ENCODE assay signal across 10 cellular contexts in genomic region chr15:73996267-73996666, GRCh38. TPM values are rescaled to one million over a fixed set of nuclear protein-coding genes. Genes with fewer than 3 reads are reported as not detected.
DNase-seq lines count a peak whose midpoint lies in the region; ATAC-seq, FAIRE-seq and TF ChIP-seq lines count a peak whose summit lies in the region.
"Had no signal": no experiment of that assay in that cellular context is flagged by ENCODE, and none has a peak within 500 bp of the region (broad histone marks: within the 10 kb centered on the region; RNA-seq: fewer than 3 reads in every experiment).

No MANE protein-coding gene starts in this region.

- H3K36me3 ChIP-seq in Karpas-422 (ENCODE audit: insufficient read depth, low read length) (no peaks in the 10 kb centered on the region; the same call in 1 of the 2 replicates), pancreas (no peaks in the 10 kb centered on the region)

- H3K27ac ChIP-seq in Karpas-422 (ENCODE audit: low read length) (peak overlapping the region; percentile 64), pancreas (no peak overlapping the region)

- H3K9ac ChIP-seq in Karpas-422 (ENCODE audit: low read length), result peak overlapping the region; percentile 94

- no peaks in the 10 kb centered on the region for H3K27me3 Mint-ChIP-seq in nephron (ENCODE audit: low read depth)

- H3K4me2 ChIP-seq in Karpas-422 (ENCODE audit: low read depth, low read length, poor library complexity, severe bottlenecking), result peak overlapping the region; percentile 73

- TF ChIP-seq CTCF in AG10803 (conservative IDR thresholded peaks at IDR 0.05; ENCODE audit: low read length) (no peak), choroid plexus epithelial cell (conservative IDR thresholded peaks at IDR 0.05; ENCODE audit: low read depth, low read length) (no peak), nephron (IDR thresholded peaks at IDR 0.05; ENCODE audit: unreplicated experiment in 3 of 3) (no peak), pancreas (IDR thresholded peaks at IDR 0.05) (no peak)

- H4K20me1 ChIP-seq in Karpas-422 (ENCODE audit: insufficient read depth, low read depth, low read length), result no peaks in the 10 kb centered on the region

- H2AFZ ChIP-seq in Karpas-422 (ENCODE audit: low read length), result no peak overlapping the region

- peak overlapping the region; percentile 97 for H3K4me3 ChIP-seq in AG10803 (ENCODE audit: low read length)
- peak overlapping the region; percentile 83 for H3K4me3 ChIP-seq in Karpas-422 (ENCODE audit: low read length)
- H3K4me3 ChIP-seq in choroid plexus epithelial cell (ENCODE audit: low read depth, low read length), result peak overlapping the region; percentile 93
- peak overlapping the region in 1 of 4 donors; percentile 78 for H3K4me3 ChIP-seq in pancreas

- DNase-seq in AG10803 (ENCODE audit: low read depth) (no peak), Karpas-422 (no peak), choroid plexus epithelial cell (ENCODE audit: low read depth) (no peak), pancreas (no peak), frontal cortex (ENCODE audit: low spot score in 2 of 2) (no peak)
- DNase-seq: NCI-H2081 treated with DMSO at 0.1 percent for 48 hours had no signal

- H3K9me3 ChIP-seq in Karpas-422 (ENCODE audit: low read length), result no peaks in the 10 kb centered on the region
- no peaks in the 10 kb centered on the region for H3K9me3 ChIP-seq in pancreas

- ATAC-seq in esophagus mucosa, result no peak
- ATAC-seq in pancreas, result no peak
- no peak for ATAC-seq in GM21717 (IDR thresholded peaks at IDR 0.05; ENCODE audit: unreplicated experiment)

- H3K4me1 ChIP-seq in Karpas-422 (ENCODE audit: low read length) (peaks cover 40% of the 10 kb centered on the region), pancreas (peaks cover 5 to 30% (median 9%) of the 10 kb centered on the region in 3 donors)

- H3K27me3 ChIP-seq in Karpas-422 (ENCODE audit: low read length) (no peaks in the 10 kb centered on the region), pancreas (no peaks in the 10 kb centered on the region)

- H3K27ac Mint-ChIP-seq in nephron, result peak overlapping the region in 2 of 3 experiments; percentile 8 to 96

- H3K4me1 Mint-ChIP-seq in nephron, result peaks cover 41% of the 10 kb centered on the region

- peak overlapping the region; percentile 91 to 97 (median 92) for H3K4me3 Mint-ChIP-seq in nephron

- FAIRE-seq in pancreas (lab: Jason Lieb, UNC) (no peak), frontal cortex (lab: Jason Lieb, UNC) (no peak)
- FAIRE-seq: islet of Langerhans had no signal

- H3K36me3 Mint-ChIP-seq in nephron (ENCODE audit: low read depth), result peaks cover 8% of the 10 kb centered on the region

- H3K9me2 ChIP-seq in Karpas-422 (replicated peaks; ENCODE audit: insufficient read depth, low read length), result no peaks in the 10 kb centered on the region

- peaks cover 62% of the 10 kb centered on the region for H3K79me2 ChIP-seq in Karpas-422 (ENCODE audit: low read length)

- WGBS in pancreas, 2 donors, result 70 to 73% methylated on average over 2 of the region's 2 CpGs

- intact Hi-C loops in pancreas (cut with DNase I), result no loop called here

- no peaks in the 10 kb centered on the region for H3K9me3 Mint-ChIP-seq in nephron

RNA-seq across cellular contexts. Expression of gene PML, which starts 1.8 kb away (rescaled TPM):
- total RNA-seq in Karpas-422 (2014; rRNA removed; shearing (Covaris generic); ENCODE audit: low replicate concordance), result 15.4 and 21.5 TPM in 2 replicates
- total RNA-seq in esophagus mucosa (28.8 TPM), pancreas (10 to 100 TPM; 10.6 to 31.7 (median 13.0) TPM), frontal cortex (3.7 TPM)
- 10 to 100 TPM; 17.6 to 19.1 TPM for polyA plus RNA-seq in pancreas

RNA-seq across cellular contexts. Expression of gene STOML1, which starts 4.2 kb away (rescaled TPM):
- total RNA-seq in Karpas-422 (2014; rRNA removed; shearing (Covaris generic); ENCODE audit: low replicate concordance), result 2.3 and 5.4 TPM in 2 replicates
- total RNA-seq in esophagus mucosa, result 10.4 TPM
- total RNA-seq in pancreas, result 10 to 100 TPM in 2 of 6 donors, 1 to 10 TPM in 4; 5.2 to 12.3 (median 6.9) TPM
- polyA plus RNA-seq in pancreas, result 10 to 100 TPM; 13.1 to 13.2 TPM
- total RNA-seq in frontal cortex, result 24.1 TPM
